ENCODE assay signal across 15 cellular contexts in the genomic region with DNA sequence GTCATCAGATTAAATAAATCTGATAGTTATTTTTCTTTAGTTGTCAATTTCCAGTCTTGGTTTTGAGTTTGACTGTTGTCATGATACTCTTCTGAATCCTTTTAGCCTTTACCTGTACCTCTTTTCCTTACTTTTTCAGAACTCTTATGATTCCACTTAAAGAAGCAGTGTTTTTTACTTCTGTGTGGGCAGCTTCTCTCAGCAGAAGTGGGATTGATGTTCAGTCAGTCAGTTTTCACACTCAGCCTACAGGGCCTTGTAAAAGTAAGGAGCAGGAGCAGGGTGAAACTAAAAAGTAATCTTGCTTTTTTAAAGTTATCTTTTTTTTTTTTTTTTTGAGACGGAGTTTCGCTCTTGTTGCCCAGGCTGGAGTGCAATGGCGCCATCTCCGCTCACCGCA.
DNase-seq lines count a peak whose midpoint lies in the region; ATAC-seq and TF ChIP-seq lines count a peak whose summit lies in the region.
"Had no signal": no experiment of that assay in that cellular context is flagged by ENCODE, and none has a peak within 500 bp of the region (broad histone marks: within the 10 kb centered on the region; RNA-seq: fewer than 3 reads in every experiment).

No MANE protein-coding gene starts in this region.

- no peaks in the 10 kb centered on the region for H3K9me3 ChIP-seq in Loucy (ENCODE audit: insufficient read depth, low read depth, low read length)
- H3K9me3 ChIP-seq: BLaER1 treated with 17β-estradiol and CSF1 and Interleukin-3, amounts not matched to agents 10 nM and 100 nM; Caco-2 had no signal

- peaks cover 67% of the 10 kb centered on the region for H3K4me1 Mint-ChIP-seq in activated naive CD8-positive, alpha-beta T cell (ENCODE audit: low read depth)
- peaks cover 72% of the 10 kb centered on the region for H3K4me1 Mint-ChIP-seq in activated naive CD8-positive, alpha-beta T cell treated with anti-CD3 and anti-CD28 coated beads, Interleukin-2, amount 50 U/mL, for 24 hours
- H3K4me1 Mint-ChIP-seq in chondrocyte (ENCODE audit: low read depth): peaks cover 40% of the 10 kb centered on the region
- peaks cover 75% of the 10 kb centered on the region for H3K4me1 Mint-ChIP-seq in stimulated activated effector memory CD8-positive, alpha-beta T cell treated with anti-CD3 and anti-CD28 coated beads, Interleukin-12 subunit alpha, Interleukin-12 subunit beta, amount 100 ng/mL, for 72 hours

- H3F3A ChIP-seq in Loucy (ENCODE audit: low read depth): 0 out of 2 replicates have a peak, but pooled peaks cover 3% of the 10 kb centered on the region

- no peaks in the 10 kb centered on the region for H3K27me3 Mint-ChIP-seq in activated naive CD8-positive, alpha-beta T cell
- H3K27me3 Mint-ChIP-seq in activated naive CD8-positive, alpha-beta T cell treated with anti-CD3 and anti-CD28 coated beads, Interleukin-2, amount 50 U/mL, for 24 hours: no peaks in the 10 kb centered on the region
- no peaks in the 10 kb centered on the region for H3K27me3 Mint-ChIP-seq in chondrocyte (ENCODE audit: low read depth)
- H3K27me3 Mint-ChIP-seq: B cell had no signal

- H3K27me3 ChIP-seq in Loucy (ENCODE audit: insufficient read depth, low read length, poor library complexity, severe bottlenecking): no peaks in the 10 kb centered on the region
- H3K27me3 ChIP-seq: BLaER1 treated with 17β-estradiol and CSF1 and Interleukin-3, amounts not matched to agents 10 nM and 100 nM had no signal

- no peaks in the 10 kb centered on the region for H3K9me3 Mint-ChIP-seq in activated naive CD8-positive, alpha-beta T cell (ENCODE audit: low read depth)
- H3K9me3 Mint-ChIP-seq in activated naive CD8-positive, alpha-beta T cell treated with anti-CD3 and anti-CD28 coated beads, Interleukin-2, amount 50 U/mL, for 24 hours: no peaks in the 10 kb centered on the region
- H3K9me3 Mint-ChIP-seq in chondrocyte (ENCODE audit: low read depth): no peaks in the 10 kb centered on the region
- H3K9me3 Mint-ChIP-seq in stimulated activated effector memory CD8-positive, alpha-beta T cell treated with anti-CD3 and anti-CD28 coated beads, Interleukin-12 subunit alpha, Interleukin-12 subunit beta, amount 100 ng/mL, for 72 hours: no peaks in the 10 kb centered on the region
- H3K9me3 Mint-ChIP-seq: HFFc6 had no signal

- no peak for ATAC-seq in activated naive CD8-positive, alpha-beta T cell treated with anti-CD3 and anti-CD28 coated beads, Interleukin-2, amount 50 U/mL, for 24 hours
- ATAC-seq in stimulated activated effector memory CD8-positive, alpha-beta T cell treated with anti-CD3 and anti-CD28 coated beads, Interleukin-12 subunit alpha, Interleukin-12 subunit beta, amount 100 ng/mL, for 72 hours: no peak
- ATAC-seq: HCT116 had no signal

- peak overlapping the region; percentile 25 for H3K4me3 ChIP-seq in Loucy (ENCODE audit: low read length, poor library complexity, severe bottlenecking)
- H3K4me3 ChIP-seq: BLaER1 treated with 17β-estradiol and CSF1 and Interleukin-3, amounts not matched to agents 10 nM and 100 nM had no signal

- H3K4me1 ChIP-seq in Loucy (ENCODE audit: insufficient read depth, low read length, poor library complexity, severe bottlenecking): peaks cover 51% of the 10 kb centered on the region
- H3K4me1 ChIP-seq: Caco-2 had no signal

- TF ChIP-seq CTCF in Loucy (conservative IDR thresholded peaks at IDR 0.05; ENCODE audit: low read length) (no peak), chondrocyte (IDR thresholded peaks at IDR 0.05) (no peak)

- no peak overlapping the region for H2AFZ ChIP-seq in Loucy (ENCODE audit: low read length)

- H3K36me3 ChIP-seq in Loucy (ENCODE audit: insufficient read depth, low read length): no peaks in the 10 kb centered on the region

- no peak for DNase-seq in activated naive CD8-positive, alpha-beta T cell treated with anti-CD3 and anti-CD28 coated beads, Interleukin-2, amount 50 U/mL, for 24 hours
- no peak for DNase-seq in chondrocyte (ENCODE audit: low spot score)
- DNase-seq in stimulated activated effector memory CD8-positive, alpha-beta T cell treated with anti-CD3 and anti-CD28 coated beads, Interleukin-12 subunit alpha, Interleukin-12 subunit beta, amount 100 ng/mL, for 72 hours (ENCODE audit: low spot score in 2 of 2): no peak
- no peak for DNase-seq in stimulated activated CD4-positive, alpha-beta T cell treated with anti-CD3 and anti-CD28 coated beads, Interleukin-1b, Interleukin-23, amount 100 ng/mL, for 48 hours
- no peak for DNase-seq in activated CD8-positive, alpha-beta memory T cell treated with anti-CD3 and anti-CD28 coated beads for 24 hours
- DNase-seq: Caco-2, GOT3, H7, HFFc6, IMR-90 had no signal

- H3K36me3 Mint-ChIP-seq in activated naive CD8-positive, alpha-beta T cell: peaks cover 4% of the 10 kb centered on the region
- peaks cover 31% of the 10 kb centered on the region for H3K36me3 Mint-ChIP-seq in activated naive CD8-positive, alpha-beta T cell treated with anti-CD3 and anti-CD28 coated beads, Interleukin-2, amount 50 U/mL, for 24 hours (ENCODE audit: low read depth)
- no peaks in the 10 kb centered on the region for H3K36me3 Mint-ChIP-seq in chondrocyte (ENCODE audit: low read depth)
- peaks cover 37% of the 10 kb centered on the region for H3K36me3 Mint-ChIP-seq in stimulated activated effector memory CD8-positive, alpha-beta T cell treated with anti-CD3 and anti-CD28 coated beads, Interleukin-12 subunit alpha, Interleukin-12 subunit beta, amount 100 ng/mL, for 72 hours

- no peaks in the 10 kb centered on the region for H3K9me2 ChIP-seq in Loucy (replicated peaks; ENCODE audit: low read depth, low read length)

- peak overlapping the region; percentile 23 for H3K4me2 ChIP-seq in Loucy (ENCODE audit: low read depth, low read length, poor library complexity, severe bottlenecking)

- no peak overlapping the region for H3K9ac ChIP-seq in Loucy (ENCODE audit: low read depth, low read length, poor library complexity, severe bottlenecking)
- H3K9ac ChIP-seq: BLaER1 treated with 17β-estradiol and CSF1 and Interleukin-3, amounts not matched to agents 10 nM and 100 nM had no signal

- H3K4me3 Mint-ChIP-seq in activated naive CD8-positive, alpha-beta T cell: peak overlapping the region; percentile 49
- no peak overlapping the region for H3K4me3 Mint-ChIP-seq in activated naive CD8-positive, alpha-beta T cell treated with anti-CD3 and anti-CD28 coated beads, Interleukin-2, amount 50 U/mL, for 24 hours
- no peak overlapping the region for H3K4me3 Mint-ChIP-seq in chondrocyte (ENCODE audit: unreplicated experiment)
- H3K4me3 Mint-ChIP-seq in stimulated activated effector memory CD8-positive, alpha-beta T cell treated with anti-CD3 and anti-CD28 coated beads, Interleukin-12 subunit alpha, Interleukin-12 subunit beta, amount 100 ng/mL, for 72 hours: no peak overlapping the region
- H3K4me3 Mint-ChIP-seq: B cell, HFFc6 had no signal

- H3K27ac Mint-ChIP-seq in activated naive CD8-positive, alpha-beta T cell: no peak overlapping the region
- no peak overlapping the region for H3K27ac Mint-ChIP-seq in activated naive CD8-positive, alpha-beta T cell treated with anti-CD3 and anti-CD28 coated beads, Interleukin-2, amount 50 U/mL, for 24 hours
- peak overlapping the region; percentile 24 for H3K27ac Mint-ChIP-seq in chondrocyte (ENCODE audit: unreplicated experiment)
- H3K27ac Mint-ChIP-seq in stimulated activated effector memory CD8-positive, alpha-beta T cell treated with anti-CD3 and anti-CD28 coated beads, Interleukin-12 subunit alpha, Interleukin-12 subunit beta, amount 100 ng/mL, for 72 hours: peak overlapping the region; percentile 56
- H3K27ac Mint-ChIP-seq: B cell, HFFc6 had no signal

- H4K20me1 ChIP-seq in Loucy (ENCODE audit: insufficient read depth, low read length, poor library complexity, severe bottlenecking): peaks cover 86% of the 10 kb centered on the region

- H3K79me2 ChIP-seq in Loucy (ENCODE audit: insufficient read depth, low read length): peaks cover 99% of the 10 kb centered on the region

Comparison
In these comparisons a context has a peak if more than half of its experiments do, and no peak if none do; other contexts are left out.
1. H3K27ac Mint-ChIP-seq: peak in chondrocyte (single experiment) and stimulated activated effector memory CD8-positive, alpha-beta T cell treated with anti-CD3 and anti-CD28 coated beads, Interleukin-12 subunit alpha, Interleukin-12 subunit beta, amount 100 ng/mL, for 72 hours (single experiment); none in activated naive CD8-positive, alpha-beta T cell (single experiment) and activated naive CD8-positive, alpha-beta T cell treated with anti-CD3 and anti-CD28 coated beads, Interleukin-2, amount 50 U/mL, for 24 hours (single experiment).